ENCODE assay signal across 11 cellular contexts in the genomic region with DNA sequence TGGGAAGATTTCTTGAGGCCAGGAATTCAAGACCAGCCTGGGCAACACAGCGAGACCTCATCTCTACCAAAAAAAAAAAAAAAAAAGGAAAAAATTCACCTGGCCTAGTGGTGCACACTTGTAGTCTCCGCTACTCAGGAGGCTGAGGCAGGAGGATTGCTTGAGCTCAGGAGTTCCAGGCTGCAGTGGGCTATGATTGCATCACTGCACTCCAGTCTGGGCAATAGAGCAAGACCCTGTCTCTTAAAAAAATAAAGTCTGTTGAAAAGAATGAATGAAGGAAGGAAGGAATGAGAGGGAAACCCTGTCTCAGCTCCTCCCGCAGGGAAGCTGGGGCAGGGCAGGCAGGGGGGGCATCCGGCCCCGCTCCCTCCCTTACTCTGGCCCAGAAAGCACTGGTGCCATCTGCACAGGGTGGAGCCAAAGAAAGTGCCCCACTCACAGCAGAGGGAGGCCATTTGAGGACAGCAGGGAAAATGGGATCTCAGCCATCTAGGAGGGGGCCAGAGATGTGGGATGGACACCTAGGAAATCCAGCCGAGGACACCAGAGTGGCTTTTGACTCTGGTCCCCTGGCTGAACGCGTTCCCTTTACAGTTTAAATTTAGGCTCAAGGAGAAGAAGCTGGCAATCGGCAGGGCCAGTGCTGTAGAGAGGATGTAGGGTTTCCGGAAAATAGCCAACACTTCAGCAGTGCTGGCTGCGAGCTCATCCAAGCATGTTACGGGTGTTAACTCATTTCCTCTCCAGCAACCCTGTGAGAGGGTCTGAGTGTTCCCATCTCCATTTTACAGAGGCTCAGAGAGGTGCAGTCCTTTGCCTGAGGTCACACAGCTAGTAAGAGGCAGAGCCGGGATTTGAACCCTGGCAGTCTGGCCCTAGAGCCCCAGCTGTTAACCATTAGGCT. TPM values are rescaled to one million over a fixed set of nuclear protein-coding genes. Genes with fewer than 3 reads are reported as not detected.
A peak's percentile ranks its signal among the peaks of the same experiment; 100 is the strongest.
DNase-seq lines count a peak whose midpoint lies in the region; ATAC-seq and TF ChIP-seq lines count a peak whose summit lies in the region.
"Had no signal": no experiment of that assay in that cellular context is flagged by ENCODE, and none has a peak within 500 bp of the region (broad histone marks: within the 10 kb centered on the region; RNA-seq: fewer than 3 reads in every experiment).

No MANE protein-coding gene starts in this region.

- ATAC-seq in GM19351 (IDR thresholded peaks at IDR 0.05; ENCODE audit: unreplicated experiment) = peak; percentile 49
- ATAC-seq: esophagus mucosa had no signal

- no peak overlapping the region for H3K27ac Mint-ChIP-seq in glutamatergic neuron (ENCODE audit: unreplicated experiment)
- H3K27ac Mint-ChIP-seq: activated naive CD8-positive, alpha-beta T cell had no signal

- no peaks in the 10 kb centered on the region for H3K36me3 Mint-ChIP-seq in glutamatergic neuron (ENCODE audit: unreplicated experiment)
- H3K36me3 Mint-ChIP-seq: activated naive CD8-positive, alpha-beta T cell had no signal

- peak overlapping the region; percentile 82 for H3K27ac ChIP-seq in substantia nigra (ENCODE audit: low read depth, low read length, poor library complexity, severe bottlenecking)

- H3K27me3 Mint-ChIP-seq in glutamatergic neuron (ENCODE audit: unreplicated experiment) = peaks cover 13% of the 10 kb centered on the region
- H3K27me3 Mint-ChIP-seq: activated naive CD8-positive, alpha-beta T cell had no signal

- TF ChIP-seq CTCF in glutamatergic neuron (IDR thresholded peaks at IDR 0.05; ENCODE audit: partially characterized antibody, unreplicated experiment) = no peak

- H3K4me3 Mint-ChIP-seq in glutamatergic neuron (ENCODE audit: unreplicated experiment) = peak overlapping the region; percentile 43

- H3K4me1 Mint-ChIP-seq in glutamatergic neuron (ENCODE audit: low read depth, unreplicated experiment) = peaks cover 11% of the 10 kb centered on the region

- peaks cover under 1% of the 10 kb centered on the region for H3K9me3 Mint-ChIP-seq in glutamatergic neuron (ENCODE audit: unreplicated experiment)

- DNase-seq in NCI-H82 treated with DMSO at 0.1 percent for 48 hours (lab: John Stamatoyannopoulos, UW; ENCODE audit: unreplicated experiment) (peak; percentile 39), glutamatergic neuron (no peak), substantia nigra (lab: John Stamatoyannopoulos, UW) (peak in 28 of 49 donors; percentile 14 to 82 (median 46)), NCI-H526 treated with DMSO at 0.1 percent for 48 hours (lab: John Stamatoyannopoulos, UW) (no peak), NCI-H2081 (lab: John Stamatoyannopoulos, UW) (no peak)
- DNase-seq in stimulated activated CD4-positive, alpha-beta T cell treated with anti-CD3 and anti-CD28 coated beads, Interleukin-4, amount 100 ng/mL, for 4 hours = no peak
- DNase-seq: NCI-H1436 had no signal

RNA-seq across cellular contexts. Expression of a gene that starts 3.6 kb away (rescaled TPM):
- 0.29 TPM for total RNA-seq in glutamatergic neuron (ENCODE audit: unreplicated experiment)
- total RNA-seq: esophagus mucosa; T-helper 2 cell treated with Interferon-gamma antibody and Interleukin-4, amounts not matched to agents 100 ng/mL and 5 ng/mL, for 36 hours had no signal

RNA-seq across cellular contexts. Expression of a gene that starts 7.7 kb away (rescaled TPM):
- 12.0 TPM for total RNA-seq in glutamatergic neuron (ENCODE audit: unreplicated experiment)

RNA-seq across cellular contexts. Expression of a gene that starts 37.8 kb away (rescaled TPM):
- total RNA-seq in glutamatergic neuron (ENCODE audit: unreplicated experiment) = 220 TPM

Comparison
In these comparisons a context has a peak if more than half of its experiments do, and no peak if none do; other contexts are left out.
1. DNase-seq: peak in NCI-H82 treated with DMSO at 0.1 percent for 48 hours (single experiment) and substantia nigra (28 of 49); none in glutamatergic neuron (single experiment), NCI-H526 treated with DMSO at 0.1 percent for 48 hours (single experiment), NCI-H2081 (0 of 2) and stimulated activated CD4-positive, alpha-beta T cell treated with anti-CD3 and anti-CD28 coated beads, Interleukin-4, amount 100 ng/mL, for 4 hours (0 of 2).